14 cellular contexts compared by ENCODE assay signal in genomic region chr3:125644036-125645025, GRCh38. TPM values are rescaled to one million over a fixed set of nuclear protein-coding genes. Genes with fewer than 3 reads are reported as not detected.
DNase-seq lines count a peak whose midpoint lies in the region; ATAC-seq and TF ChIP-seq lines count a peak whose summit lies in the region.
"Had no signal": no experiment of that assay in that cellular context is flagged by ENCODE, and none has a peak within 500 bp of the region (broad histone marks: within the 10 kb centered on the region; RNA-seq: fewer than 3 reads in every experiment).

No MANE protein-coding gene starts in this region.

- peaks cover 13% of the 10 kb centered on the region for H3K4me1 Mint-ChIP-seq in mesothelial cell of epicardium
- H3K4me1 Mint-ChIP-seq: activated CD4-positive, alpha-beta T cell treated with anti-CD3 and anti-CD28 coated beads for 36 hours; activated naive CD4-positive, alpha-beta T cell treated with anti-CD3 and anti-CD28 coated beads, Interleukin-2, amount 50 U/mL, for 24 hours had no signal

- H3K36me3 ChIP-seq in esophagus squamous epithelium (no peaks in the 10 kb centered on the region), transverse colon (no peaks in the 10 kb centered on the region)
- H3K36me3 ChIP-seq: stomach had no signal

- peaks cover 7% of the 10 kb centered on the region for H3K9me3 Mint-ChIP-seq in mesothelial cell of epicardium
- H3K9me3 Mint-ChIP-seq: activated naive CD4-positive, alpha-beta T cell treated with anti-CD3 and anti-CD28 coated beads, Interleukin-2, amount 50 U/mL, for 24 hours had no signal

- H3K4me3 Mint-ChIP-seq in mesothelial cell of epicardium, result no peak overlapping the region
- H3K4me3 Mint-ChIP-seq: activated CD4-positive, alpha-beta T cell treated with anti-CD3 and anti-CD28 coated beads for 36 hours; activated naive CD4-positive, alpha-beta T cell treated with anti-CD3 and anti-CD28 coated beads, Interleukin-2, amount 50 U/mL, for 24 hours had no signal

- TF ChIP-seq EP300 in transverse colon (IDR thresholded peaks at IDR 0.05; ENCODE audit: low read depth), result no peak

- H3K4me3 ChIP-seq in esophagus squamous epithelium, result no peak overlapping the region
- H3K4me3 ChIP-seq in transverse colon, result no peak overlapping the region
- H3K4me3 ChIP-seq: stomach had no signal

- in situ Hi-C loops in transverse colon (cut with MboI; ENCODE audit: low pct_ligation_motif_present in 1 of 4, low pct_unique_long_range_greater_than_20kb in 1 of 4, low sequenced_read_pairs in 3 of 4), result no loop called here

- DNase-seq in DMS53 (lab: John Stamatoyannopoulos, UW) (peak; percentile 14), DMS53 treated with DMSO at 0.1 percent for 48 hours (lab: John Stamatoyannopoulos, UW; ENCODE audit: unreplicated experiment) (no peak), esophagus squamous epithelium (lab: John Stamatoyannopoulos, UW) (no peak), mesothelial cell of epicardium (ENCODE audit: low spot score in 2 of 2, unreplicated experiment in 2 of 2) (no peak), transverse colon (peak; percentile 39), NCI-H1417 treated with DMSO at 0.1 percent for 48 hours (lab: John Stamatoyannopoulos, UW) (no peak)
- DNase-seq: activated CD4-positive, alpha-beta T cell treated with anti-CD3 and anti-CD28 coated beads for 36 hours; mesendoderm; NCI-H2081; stomach had no signal

- H3K4me1 ChIP-seq in esophagus squamous epithelium, result peaks cover 6 to 43% (median 7%) of the 10 kb centered on the region in 3 donors
- peaks cover 0 to 26% (median 0%) of the 10 kb centered on the region in 4 donors for H3K4me1 ChIP-seq in transverse colon
- H3K4me1 ChIP-seq: stomach had no signal

- ATAC-seq in HG03135 (IDR thresholded peaks at IDR 0.05; ENCODE audit: unreplicated experiment), result no peak
- no peak for ATAC-seq in GM19035 (IDR thresholded peaks at IDR 0.05; ENCODE audit: unreplicated experiment)
- ATAC-seq: activated CD4-positive, alpha-beta T cell treated with anti-CD3 and anti-CD28 coated beads for 36 hours had no signal

- intact Hi-C loops in esophagus squamous epithelium (cut with DNase I), result no loop called here
- intact Hi-C loops in transverse colon (cut with DNase I; ENCODE audit: low total_unique reads), result no loop called here

- peak overlapping the region in 3 of 4 donors; percentile 53 to 75 (median 67) for H3K27ac ChIP-seq in esophagus squamous epithelium
- H3K27ac ChIP-seq in transverse colon, result peak overlapping the region; percentile 52 to 62 (median 54)
- H3K27ac ChIP-seq: 22Rv1 had no signal

- peak overlapping the region; percentile 8 for H3K27ac Mint-ChIP-seq in mesothelial cell of epicardium
- H3K27ac Mint-ChIP-seq: activated CD4-positive, alpha-beta T cell treated with anti-CD3 and anti-CD28 coated beads for 36 hours; activated naive CD4-positive, alpha-beta T cell treated with anti-CD3 and anti-CD28 coated beads, Interleukin-2, amount 50 U/mL, for 24 hours had no signal

- H3K36me3 Mint-ChIP-seq in mesothelial cell of epicardium, result no peaks in the 10 kb centered on the region
- H3K36me3 Mint-ChIP-seq: activated naive CD4-positive, alpha-beta T cell treated with anti-CD3 and anti-CD28 coated beads, Interleukin-2, amount 50 U/mL, for 24 hours had no signal

- no peaks in the 10 kb centered on the region for H3K9me3 ChIP-seq in esophagus squamous epithelium
- H3K9me3 ChIP-seq in transverse colon, result no peaks in the 10 kb centered on the region
- H3K9me3 ChIP-seq: stomach had no signal

- TF ChIP-seq POLR2A in esophagus squamous epithelium (IDR thresholded peaks at IDR 0.05) (no peak), transverse colon (IDR thresholded peaks at IDR 0.05) (no peak)

- TF ChIP-seq CTCF in esophagus squamous epithelium (IDR thresholded peaks at IDR 0.05) (no peak), mesothelial cell of epicardium (IDR thresholded peaks at IDR 0.05; ENCODE audit: unreplicated experiment) (no peak), transverse colon (IDR thresholded peaks at IDR 0.05) (no peak)

- 74 to 80% methylated on average over 8 to 10 of the region's 10 CpGs for WGBS in esophagus squamous epithelium, 2 donors
- 63% methylated on average over 10 of the region's 10 CpGs; no CpG with 5 or more reads in 1 of the 2 donors for WGBS in transverse colon (ENCODE audit: low coverage in 1 of 2), 2 donors

- no peaks in the 10 kb centered on the region for H3K27me3 ChIP-seq in esophagus squamous epithelium
- H3K27me3 ChIP-seq in transverse colon, result no peaks in the 10 kb centered on the region
- H3K27me3 ChIP-seq: stomach had no signal

- no peaks in the 10 kb centered on the region for H3K27me3 Mint-ChIP-seq in mesothelial cell of epicardium (ENCODE audit: low read depth)
- H3K27me3 Mint-ChIP-seq: activated CD4-positive, alpha-beta T cell treated with anti-CD3 and anti-CD28 coated beads for 36 hours; activated naive CD4-positive, alpha-beta T cell treated with anti-CD3 and anti-CD28 coated beads, Interleukin-2, amount 50 U/mL, for 24 hours had no signal

RNA-seq across cellular contexts. Expression of gene OSBPL11, which starts 49.0 kb away (rescaled TPM):
- total RNA-seq in esophagus squamous epithelium (10 to 100 TPM in 2 of 4 donors, 1 to 10 TPM in 2; 6.4 to 13.7 (median 9.5) TPM), mesothelial cell of epicardium (14.0 to 14.6 TPM (median 14.3 TPM) in 3 replicates), transverse colon (10 to 100 TPM in 2 of 4 donors, 1 to 10 TPM in 2; 1.6 to 19.0 (median 9.1) TPM)

Comparison
In these comparisons a context has a peak if more than half of its experiments do, and no peak if none do; other contexts are left out.
1. DNase-seq: peak in DMS53 (single experiment) and transverse colon (single experiment); none in DMS53 treated with DMSO at 0.1 percent for 48 hours (single experiment), esophagus squamous epithelium (single experiment), mesothelial cell of epicardium (0 of 2) and NCI-H1417 treated with DMSO at 0.1 percent for 48 hours (single experiment).